ENCODE assay signal across 8 cellular contexts in the genomic region with DNA sequence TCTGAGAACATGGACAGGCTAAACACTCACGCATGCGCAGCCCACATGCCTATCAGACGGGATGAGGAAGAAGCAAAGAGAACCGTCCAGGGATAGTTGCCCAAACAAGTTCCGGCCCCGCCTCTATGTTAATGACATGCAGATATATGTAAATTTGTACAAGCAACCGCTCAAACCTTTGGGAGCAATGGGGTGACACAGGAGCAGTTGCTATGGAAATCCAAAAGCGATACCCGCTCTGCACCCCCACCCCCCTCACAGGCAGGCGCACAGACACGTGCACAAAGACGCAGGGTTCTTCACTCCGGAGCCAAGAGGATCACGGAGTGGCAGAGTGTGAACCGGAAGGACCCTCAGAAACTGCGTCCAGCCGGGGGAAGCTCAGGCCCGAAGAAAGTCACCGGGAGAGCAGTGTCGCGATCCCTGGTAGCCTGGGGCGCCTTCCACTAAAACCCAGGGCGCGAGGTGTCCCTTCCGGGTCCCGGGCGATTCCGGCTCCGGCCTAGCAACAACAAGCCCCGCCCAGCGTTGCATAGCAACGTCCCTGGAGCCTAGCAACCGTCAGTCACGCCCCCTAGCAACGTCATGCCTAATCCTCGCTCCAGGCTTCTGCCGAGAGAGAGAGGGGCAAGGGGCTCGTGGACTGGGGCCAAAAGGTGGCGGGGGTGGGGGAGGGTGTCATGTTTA. TPM values are rescaled to one million over a fixed set of nuclear protein-coding genes. Genes with fewer than 3 reads are reported as not detected.
DNase-seq lines count a peak whose midpoint lies in the region; ATAC-seq and TF ChIP-seq lines count a peak whose summit lies in the region.

No MANE protein-coding gene starts in this region.

- no peaks in the 10 kb centered on the region for H3K36me3 ChIP-seq in endocrine pancreas (ENCODE audit: control insufficient read depth, insufficient read depth, low read length)

- DNase-seq in AG20443 (ENCODE audit: low spot score) (peak; percentile 96), NOMO-1 treated with DMSO at 0.1 percent for 48 hours (lab: John Stamatoyannopoulos, UW; ENCODE audit: unreplicated experiment) (peak; percentile 95), mesenteric fat pad (ENCODE audit: low spot score) (peak; percentile 98)
- peak; percentile 96 for DNase-seq in activated CD8-positive, alpha-beta memory T cell treated with anti-CD3 and anti-CD28 coated beads, Interleukin-2, amount 10 ng/mL, durations not matched to agents 7 days and 5 days
- DNase-seq in stimulated activated CD8-positive, alpha-beta memory T cell treated with anti-CD3 and anti-CD28 coated beads, Interleukin-12 subunit alpha, Interleukin-12 subunit beta, amount 100 ng/mL, for 4 hours (ENCODE audit: low read depth): peak; percentile 74

- no peaks in the 10 kb centered on the region for H3K27me3 Mint-ChIP-seq in activated CD8-positive, alpha-beta memory T cell treated with anti-CD3 and anti-CD28 coated beads, Interleukin-2, amount 10 ng/mL, durations not matched to agents 7 days and 5 days

- H3K27ac Mint-ChIP-seq in activated CD8-positive, alpha-beta memory T cell treated with anti-CD3 and anti-CD28 coated beads, Interleukin-2, amount 10 ng/mL, durations not matched to agents 7 days and 5 days: peak overlapping the region; percentile 82

- H3K9ac ChIP-seq in endocrine pancreas (ENCODE audit: control insufficient read depth, insufficient read depth, low read length): peak overlapping the region; percentile 51

- H3K9me3 ChIP-seq in endocrine pancreas (ENCODE audit: control insufficient read depth, low read length): no peaks in the 10 kb centered on the region

- H3K27me3 ChIP-seq in endocrine pancreas (ENCODE audit: control insufficient read depth, insufficient read depth, low read length): no peaks in the 10 kb centered on the region

- H3K4me3 Mint-ChIP-seq in activated CD8-positive, alpha-beta memory T cell treated with anti-CD3 and anti-CD28 coated beads, Interleukin-2, amount 10 ng/mL, durations not matched to agents 7 days and 5 days: peak overlapping the region; percentile 76

- TF ChIP-seq POLR2A in GM19099 (IDR thresholded peaks at IDR 0.05; ENCODE audit: extremely low read depth, insufficient read length, low read depth): peak; percentile 56

- H3K4me1 Mint-ChIP-seq in activated CD8-positive, alpha-beta memory T cell treated with anti-CD3 and anti-CD28 coated beads, Interleukin-2, amount 10 ng/mL, durations not matched to agents 7 days and 5 days: peaks cover 11% of the 10 kb centered on the region

- no peaks in the 10 kb centered on the region for H3K36me3 Mint-ChIP-seq in activated CD8-positive, alpha-beta memory T cell treated with anti-CD3 and anti-CD28 coated beads, Interleukin-2, amount 10 ng/mL, durations not matched to agents 7 days and 5 days

- H3K4me1 ChIP-seq in endocrine pancreas (ENCODE audit: control insufficient read depth, insufficient read depth, low read length): no peaks in the 10 kb centered on the region

- no peaks in the 10 kb centered on the region for H3K9me3 Mint-ChIP-seq in activated CD8-positive, alpha-beta memory T cell treated with anti-CD3 and anti-CD28 coated beads, Interleukin-2, amount 10 ng/mL, durations not matched to agents 7 days and 5 days (ENCODE audit: low read depth)

- peak; percentile 70 for ATAC-seq in HG03442 (IDR thresholded peaks at IDR 0.05; ENCODE audit: unreplicated experiment)
- peak; percentile 74 for ATAC-seq in activated CD8-positive, alpha-beta memory T cell treated with anti-CD3 and anti-CD28 coated beads, Interleukin-2, amount 10 ng/mL, durations not matched to agents 7 days and 5 days

- CTCF ChIA-PET in activated CD8-positive, alpha-beta memory T cell treated with anti-CD3 and anti-CD28 coated beads, Interleukin-2, amount 10 ng/mL, durations not matched to agents 7 days and 5 days (lab: Charles Lee): interaction anchor here (0.6 to 5.5 kb wide), 50 partner anchors 9 to 612 kb away, joined by 3 to 100 read pairs (median 6); a partner anchor contains a TSS

- H3K4me3 ChIP-seq in endocrine pancreas (ENCODE audit: control insufficient read depth, insufficient read depth, low read length): peak overlapping the region; percentile 53

RNA-seq across cellular contexts. Expression of a gene that starts 24.1 kb away (rescaled TPM):
- 1 to 10 TPM in 1 of 2 experiments, under 1 TPM in 1; 0.07 to 1.3 TPM for total RNA-seq in activated CD8-positive, alpha-beta memory T cell treated with anti-CD3 and anti-CD28 coated beads, Interleukin-2, amount 10 ng/mL, durations not matched to agents 7 days and 5 days
- total RNA-seq in mesenteric fat pad: 3.9 TPM

RNA-seq across cellular contexts. Expression of a gene that starts 27.5 kb away (rescaled TPM):
- total RNA-seq in activated CD8-positive, alpha-beta memory T cell treated with anti-CD3 and anti-CD28 coated beads, Interleukin-2, amount 10 ng/mL, durations not matched to agents 7 days and 5 days: not detected
- total RNA-seq in mesenteric fat pad: 9.5 TPM

Comparison
In these comparisons a context has a peak if more than half of its experiments do, and no peak if none do; other contexts are left out.
1. Peak in every context shown above with its lines: DNase-seq, ATAC-seq and H3K4me3 ChIP-seq.